21 cellular contexts compared by ENCODE assay signal in the genomic region with DNA sequence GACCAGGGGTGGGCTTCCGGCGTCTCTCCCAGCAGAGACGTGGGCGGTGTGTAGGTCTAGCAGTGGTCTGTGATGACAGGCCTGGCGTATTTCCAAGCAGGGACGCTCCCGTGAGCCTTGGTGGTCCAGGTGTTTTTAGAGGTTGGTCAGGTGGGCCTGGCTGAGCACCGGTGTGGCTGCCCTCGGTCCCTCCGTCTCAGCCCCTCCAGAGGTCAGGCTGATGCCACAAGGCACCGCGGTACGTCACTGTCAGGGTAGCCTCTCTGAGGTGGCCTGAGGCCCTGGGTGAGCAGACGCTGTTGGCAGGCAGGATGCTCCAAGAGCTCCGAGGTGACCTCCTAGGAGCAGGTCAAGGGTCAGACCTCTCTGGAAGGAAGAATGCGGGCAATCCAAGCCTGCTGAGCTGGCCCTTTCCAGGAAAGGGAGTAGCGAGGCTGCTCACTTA. TPM values are rescaled to one million over a fixed set of nuclear protein-coding genes. Genes with fewer than 3 reads are reported as not detected.
A peak's percentile ranks its signal among the peaks of the same experiment; 100 is the strongest.
DNase-seq lines count a peak whose midpoint lies in the region; ATAC-seq and TF ChIP-seq lines count a peak whose summit lies in the region.
"Had no signal": no experiment of that assay in that cellular context is flagged by ENCODE, and none has a peak within 500 bp of the region (broad histone marks: within the 10 kb centered on the region; RNA-seq: fewer than 3 reads in every experiment).

No MANE protein-coding gene starts in this region.

- H3K4me3 ChIP-seq in RWPE2 (ENCODE audit: severe bottlenecking): no peak overlapping the region
- H3K4me3 ChIP-seq: HAP-1 had no signal

- no peak overlapping the region for H3K27ac Mint-ChIP-seq in activated CD8-positive, alpha-beta T cell treated with anti-CD3 and anti-CD28 coated beads for 36 hours
- H3K27ac Mint-ChIP-seq in chondrocyte (ENCODE audit: unreplicated experiment): no peak overlapping the region
- H3K27ac Mint-ChIP-seq: CD4-positive, alpha-beta T cell had no signal

- H3K36me3 Mint-ChIP-seq in activated CD8-positive, alpha-beta T cell treated with anti-CD3 and anti-CD28 coated beads for 36 hours (ENCODE audit: low read depth): peaks cover 25% of the 10 kb centered on the region
- H3K36me3 Mint-ChIP-seq in chondrocyte (ENCODE audit: low read depth): peaks cover 7% of the 10 kb centered on the region

- H3K9me3 Mint-ChIP-seq in activated CD8-positive, alpha-beta T cell treated with anti-CD3 and anti-CD28 coated beads for 36 hours: no peaks in the 10 kb centered on the region
- H3K9me3 Mint-ChIP-seq in chondrocyte (ENCODE audit: low read depth): peaks cover 12% of the 10 kb centered on the region
- H3K9me3 Mint-ChIP-seq: CD4-positive, alpha-beta T cell had no signal

- POLR2A ChIA-PET in activated CD8-positive, alpha-beta T cell treated with anti-CD3 and anti-CD28 coated beads for 36 hours (lab: Charles Lee): interaction anchor here (0.8 kb wide), 1 partner anchor 13 kb away, joined by 3 read pairs; no protein-coding TSS in a partner anchor

- peaks cover 60% of the 10 kb centered on the region for H3K36me3 ChIP-seq in RWPE2 (ENCODE audit: low read depth)

- H3K9me3 ChIP-seq in RWPE2 (ENCODE audit: severe bottlenecking): no peaks in the 10 kb centered on the region
- H3K9me3 ChIP-seq: BE2C, HAP-1 had no signal

- H3K27me3 ChIP-seq in RWPE2 (ENCODE audit: insufficient read depth, poor library complexity, severe bottlenecking): no peaks in the 10 kb centered on the region
- H3K27me3 ChIP-seq: BE2C had no signal

- intact Hi-C loops in left ventricle myocardium superior (cut with micrococcal nuclease): no loop called here
- intact Hi-C loops in Right ventricle myocardium inferior (cut with DNase I): no loop called here
- intact Hi-C loops in sciatic nerve (cut with DNase I): no loop called here
- intact Hi-C loops in activated CD8-positive, alpha-beta T cell treated with anti-CD3 and anti-CD28 coated beads for 36 hours (cut with micrococcal nuclease): no loop called here

- H3K27ac ChIP-seq in RWPE2 (ENCODE audit: poor library complexity, severe bottlenecking): no peak overlapping the region

- H3K4me3 Mint-ChIP-seq in activated CD8-positive, alpha-beta T cell treated with anti-CD3 and anti-CD28 coated beads for 36 hours: no peak overlapping the region
- H3K4me3 Mint-ChIP-seq in chondrocyte (ENCODE audit: unreplicated experiment): no peak overlapping the region
- H3K4me3 Mint-ChIP-seq: CD4-positive, alpha-beta T cell had no signal

- H3K4me1 ChIP-seq in RWPE2 (ENCODE audit: insufficient read depth, poor library complexity, severe bottlenecking): peaks cover 16% of the 10 kb centered on the region
- H3K4me1 ChIP-seq: BE2C, HAP-1 had no signal

- CTCF ChIA-PET in activated CD8-positive, alpha-beta T cell treated with anti-CD3 and anti-CD28 coated beads for 36 hours (lab: Charles Lee): interaction anchor here (0.9 to 2.0 kb wide), 3 partner anchors 15 to 57 kb away, joined by 3 to 5 read pairs (median 4); no protein-coding TSS in a partner anchor

- ATAC-seq in left ventricle myocardium superior (no peak), Right ventricle myocardium inferior (no peak), RWPE2 (ENCODE audit: low read depth) (no peak), left lobe of liver (peak; percentile 42), sciatic nerve (peak; percentile 39)
- ATAC-seq in activated CD8-positive, alpha-beta T cell treated with anti-CD3 and anti-CD28 coated beads for 36 hours: no peak

- peak; percentile 33 for DNase-seq in left ventricle myocardium superior
- DNase-seq in Right ventricle myocardium inferior (ENCODE audit: missing footprints): no peak
- peak; percentile 67 for DNase-seq in RWPE2 (ENCODE audit: low spot score)
- no peak for DNase-seq in left lobe of liver (ENCODE audit: low spot score)
- no peak for DNase-seq in sciatic nerve (ENCODE audit: low spot score)
- no peak for DNase-seq in activated CD8-positive, alpha-beta T cell treated with anti-CD3 and anti-CD28 coated beads for 36 hours
- no peak for DNase-seq in NCI-H1048 (lab: John Stamatoyannopoulos, UW)
- no peak for DNase-seq in chondrocyte (ENCODE audit: low spot score)
- DNase-seq: 8988T; BE2C; Calu3; CD4-positive, alpha-beta T cell; DMS79; NCI-H1417 treated with DMSO at 0.1 percent for 48 hours; NCI-H1930; NK-92 treated with Interleukin-12 subunit alpha and Interleukin-12 subunit beta, amount 100 ng/mL, for 24 hours; OCI-M1; RPMI8226 had no signal

- peaks cover 7% of the 10 kb centered on the region for H3K4me1 Mint-ChIP-seq in activated CD8-positive, alpha-beta T cell treated with anti-CD3 and anti-CD28 coated beads for 36 hours (ENCODE audit: low read depth)
- peaks cover 30% of the 10 kb centered on the region for H3K4me1 Mint-ChIP-seq in chondrocyte (ENCODE audit: low read depth)

- H3K27me3 Mint-ChIP-seq in activated CD8-positive, alpha-beta T cell treated with anti-CD3 and anti-CD28 coated beads for 36 hours: no peaks in the 10 kb centered on the region
- no peaks in the 10 kb centered on the region for H3K27me3 Mint-ChIP-seq in chondrocyte (ENCODE audit: low read depth)
- H3K27me3 Mint-ChIP-seq: CD4-positive, alpha-beta T cell had no signal

- no peak for TF ChIP-seq CTCF in RWPE2 (IDR thresholded peaks at IDR 0.05; ENCODE audit: poor library complexity, severe bottlenecking)
- TF ChIP-seq CTCF in activated CD8-positive, alpha-beta T cell treated with anti-CD3 and anti-CD28 coated beads for 36 hours (IDR thresholded peaks at IDR 0.05): no peak
- TF ChIP-seq CTCF in chondrocyte (IDR thresholded peaks at IDR 0.05): no peak

RNA-seq across cellular contexts. Expression of gene MTA1, which starts 13.6 kb away (rescaled TPM):
- total RNA-seq in left ventricle myocardium superior (201 TPM), Right ventricle myocardium inferior (192 TPM), left lobe of liver (39.2 TPM), sciatic nerve (95.2 TPM), chondrocyte (83.6 to 91.9 TPM (median 85.1 TPM) in 3 replicates)
- 100 to 1,000 TPM; 133 to 140 TPM for total RNA-seq in activated CD8-positive, alpha-beta T cell treated with anti-CD3 and anti-CD28 coated beads for 36 hours

RNA-seq across cellular contexts. Expression of gene TEX22, which starts 34.8 kb away (rescaled TPM):
- total RNA-seq in left ventricle myocardium superior (1.6 TPM), Right ventricle myocardium inferior (2.4 TPM), left lobe of liver (1.3 TPM), sciatic nerve (6.0 TPM), chondrocyte (0.60 to 2.9 TPM (median 2.2 TPM) in 3 replicates)
- total RNA-seq in activated CD8-positive, alpha-beta T cell treated with anti-CD3 and anti-CD28 coated beads for 36 hours: 1 to 10 TPM; 1.2 to 2.2 TPM

RNA-seq across cellular contexts. Expression of gene CRIP2, which starts 41.4 kb away (rescaled TPM):
- total RNA-seq in left ventricle myocardium superior (1,036 TPM), Right ventricle myocardium inferior (1,081 TPM), left lobe of liver (23.8 TPM), sciatic nerve (172 TPM), chondrocyte (166 to 264 TPM (median 247 TPM) in 3 replicates)
- total RNA-seq in activated CD8-positive, alpha-beta T cell treated with anti-CD3 and anti-CD28 coated beads for 36 hours: under 1 TPM in 1 of 2 experiments, not detected in 1; 0.45 TPM

RNA-seq across cellular contexts. Expression of gene CRIP1, which starts 53.5 kb away (rescaled TPM):
- 59.4 TPM for total RNA-seq in left ventricle myocardium superior
- total RNA-seq in Right ventricle myocardium inferior: 82.0 TPM
- total RNA-seq in left lobe of liver: 3.2 TPM
- 112 TPM for total RNA-seq in sciatic nerve
- 10 to 100 TPM; 93.9 to 95.7 TPM for total RNA-seq in activated CD8-positive, alpha-beta T cell treated with anti-CD3 and anti-CD28 coated beads for 36 hours
- 38.7 to 181 TPM (median 174 TPM) in 3 replicates for total RNA-seq in chondrocyte
- total RNA-seq: G401, SK-MEL-5 had no signal

RNA-seq across cellular contexts. Expression of gene TEDC1, which starts 57.9 kb away (rescaled TPM):
- total RNA-seq in left ventricle myocardium superior: 5.1 TPM
- total RNA-seq in Right ventricle myocardium inferior: 6.4 TPM
- 10.6 TPM for total RNA-seq in left lobe of liver
- 14.1 TPM for total RNA-seq in sciatic nerve
- total RNA-seq in activated CD8-positive, alpha-beta T cell treated with anti-CD3 and anti-CD28 coated beads for 36 hours: 10 to 100 TPM; 30.1 to 31.1 TPM
- 12.9 to 15.5 TPM (median 14.3 TPM) in 3 replicates for total RNA-seq in chondrocyte

Comparison
In these comparisons a context has a peak if more than half of its experiments do, and no peak if none do; other contexts are left out.
1. DNase-seq: peak in left ventricle myocardium superior (single experiment) and RWPE2 (single experiment); none in Right ventricle myocardium inferior (single experiment), left lobe of liver (single experiment), sciatic nerve (single experiment), activated CD8-positive, alpha-beta T cell treated with anti-CD3 and anti-CD28 coated beads for 36 hours (single experiment), NCI-H1048 (single experiment) and chondrocyte (single experiment).
2. ATAC-seq: peak in left lobe of liver (single experiment) and sciatic nerve (single experiment); none in left ventricle myocardium superior (single experiment), Right ventricle myocardium inferior (single experiment), RWPE2 (single experiment) and activated CD8-positive, alpha-beta T cell treated with anti-CD3 and anti-CD28 coated beads for 36 hours (single experiment).
3. RNA of gene CRIP2, which starts 41.4 kb away (total RNA-seq): 1,081 TPM in Right ventricle myocardium inferior (single experiment), 1,036 TPM in left ventricle myocardium superior (single experiment), 166 to 264 TPM in chondrocyte, 172 TPM in sciatic nerve (single experiment) and 23.8 TPM in left lobe of liver (single experiment); 0.45 TPM in activated CD8-positive, alpha-beta T cell treated with anti-CD3 and anti-CD28 coated beads for 36 hours; every median in the first group is over 10 times any median in the second.